1 cellular context compared by ENCODE assay signal in the genomic region with DNA sequence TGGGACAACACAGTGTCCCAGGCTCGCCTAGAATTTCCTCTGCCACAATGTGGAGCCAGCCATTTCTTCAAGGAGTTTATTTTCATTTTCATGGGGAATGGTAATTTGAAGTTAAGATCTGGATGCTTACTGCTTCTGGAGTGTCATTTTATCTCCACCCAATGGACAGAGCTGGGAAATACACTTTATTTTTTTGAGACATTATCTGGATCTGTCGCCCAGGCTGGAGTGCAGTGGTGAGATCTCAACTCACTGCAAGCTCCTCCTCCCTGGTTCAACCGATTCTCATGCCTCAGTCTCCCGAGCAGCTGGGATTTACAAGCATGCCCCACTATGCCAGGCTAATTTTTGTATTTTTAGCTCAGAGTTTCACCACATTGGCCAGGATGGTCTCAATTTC.
TF ChIP-seq lines count a peak whose summit lies in the region.

No MANE protein-coding gene starts in this region.

TF ChIP-seq in GM12878, 131 proteins besides CTCF, POLR2A, EP300 and RAD21:
- peak; percentile 77; the same call in 1 of the 2 replicates for TF ChIP-seq SMC3 (IDR thresholded peaks at IDR 0.05; ENCODE audit: borderline replicate concordance, low read length)
- no peak for TF ChIP-seq TCF12 (IDR thresholded peaks at IDR 0.05; ENCODE audit: low read depth, low read length)
